ENCODE assay signal across 1 cellular context in the genomic region with DNA sequence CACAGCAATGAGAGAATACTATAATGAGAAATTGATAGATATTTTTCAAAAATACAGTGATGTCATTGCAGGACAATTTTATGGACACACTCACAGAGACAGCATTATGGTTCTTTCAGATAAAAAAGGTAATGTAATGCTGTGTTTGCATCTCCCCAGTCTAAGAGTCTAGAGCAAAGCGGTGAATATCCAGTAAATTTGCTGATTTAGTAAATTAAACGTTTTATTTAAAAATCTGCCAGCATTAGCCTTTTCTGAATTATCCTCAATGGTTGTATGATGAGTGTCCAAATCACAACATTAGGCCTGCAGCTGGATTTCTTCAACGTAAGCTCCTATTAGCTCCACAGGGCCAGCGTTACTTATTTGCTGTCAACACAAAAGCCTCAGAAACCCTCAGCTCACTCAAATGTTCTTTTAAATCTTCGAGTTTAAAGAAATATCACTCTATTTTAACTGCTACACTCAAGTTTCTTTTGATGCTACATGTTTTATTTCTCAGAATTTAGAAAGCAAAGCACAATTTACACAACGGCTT.
TF ChIP-seq lines count a peak whose summit lies in the region.

No MANE protein-coding gene starts in this region.

TF ChIP-seq in K562, 482 proteins besides CTCF, POLR2A, EP300 and RAD21:
- no peak for TF ChIP-seq RCOR1 (IDR thresholded peaks at IDR 0.05; ENCODE audit: borderline replicate concordance in 1 of 2, low read depth in 2 of 2, low read length in 2 of 2)
- TF ChIP-seq SREBF1 (IDR thresholded peaks at IDR 0.05; ENCODE audit: borderline replicate concordance, low read depth, low read length), result no peak
- no peak for TF ChIP-seq TAF15 (IDR thresholded peaks at IDR 0.05; ENCODE audit: low read depth, low read length)
- peak; percentile 20; the same call in 1 of the 2 replicates for TF ChIP-seq ZNF316 (IDR thresholded peaks at IDR 0.05)
- no peak for TF ChIP-seq SMARCC2 (IDR thresholded peaks at IDR 0.05; ENCODE audit: low read depth)
TF ChIP-seq in K562: peak in this region for 1.
